23 cellular contexts compared by ENCODE assay signal in genomic region chr6:13467216-13467600, GRCh38. TPM values are rescaled to one million over a fixed set of nuclear protein-coding genes. Genes with fewer than 3 reads are reported as not detected.
DNase-seq lines count a peak whose midpoint lies in the region; ATAC-seq and TF ChIP-seq lines count a peak whose summit lies in the region.
"Had no signal": no experiment of that assay in that cellular context is flagged by ENCODE, and none has a peak within 500 bp of the region (broad histone marks: within the 10 kb centered on the region; RNA-seq: fewer than 3 reads in every experiment).

No MANE protein-coding gene starts in this region.

- peak overlapping the region; percentile 4 for H3K4me3 Mint-ChIP-seq in dendritic cell treated with granulocyte-macrophage colony-stimulating factor and Interleukin-4, amounts not matched to agents 40 ng/mL and 50 ng/mL, for 4 days
- H3K4me3 Mint-ChIP-seq: CD4-positive, CD25-positive, alpha-beta regulatory T cell; WTC11 had no signal

- H3K4me3 ChIP-seq in Karpas-422 (ENCODE audit: low read length) (no peak overlapping the region), colonic mucosa (no peak overlapping the region)
- H3K4me3 ChIP-seq: breast epithelium, prostate gland, thyroid gland had no signal

- H3K9ac ChIP-seq in Karpas-422 (ENCODE audit: low read length) (no peak overlapping the region), colonic mucosa (ENCODE audit: low read depth in 2 of 2, low read length in 2 of 2) (no peak overlapping the region)

- H3K27me3 ChIP-seq in Karpas-422 (ENCODE audit: low read length) (no peaks in the 10 kb centered on the region), colonic mucosa (no peaks in the 10 kb centered on the region)
- H3K27me3 ChIP-seq: breast epithelium, thyroid gland had no signal

- no peaks in the 10 kb centered on the region for H3K9me2 ChIP-seq in Karpas-422 (replicated peaks; ENCODE audit: insufficient read depth, low read length)

- H3K9me3 Mint-ChIP-seq in dendritic cell treated with granulocyte-macrophage colony-stimulating factor and Interleukin-4, amounts not matched to agents 40 ng/mL and 50 ng/mL, for 4 days, result no peaks in the 10 kb centered on the region
- H3K9me3 Mint-ChIP-seq: WTC11 had no signal

- H3K27me3 Mint-ChIP-seq in dendritic cell treated with granulocyte-macrophage colony-stimulating factor and Interleukin-4, amounts not matched to agents 40 ng/mL and 50 ng/mL, for 4 days, result no peaks in the 10 kb centered on the region

- H3K27ac ChIP-seq in Karpas-422 (ENCODE audit: low read length) (peak overlapping the region; percentile 26; the same call in 1 of the 2 replicates), colonic mucosa (no peak overlapping the region)
- H3K27ac ChIP-seq: breast epithelium, prostate gland, thyroid gland had no signal

- H3K9me3 ChIP-seq in Karpas-422 (ENCODE audit: low read length), result no peaks in the 10 kb centered on the region
- no peaks in the 10 kb centered on the region for H3K9me3 ChIP-seq in colonic mucosa
- H3K9me3 ChIP-seq: breast epithelium, prostate gland, thyroid gland had no signal

- peaks cover 24% of the 10 kb centered on the region; the same call in 1 of the 2 replicates for H4K20me1 ChIP-seq in Karpas-422 (ENCODE audit: insufficient read depth, low read depth, low read length)

- H3K4me1 Mint-ChIP-seq in dendritic cell treated with granulocyte-macrophage colony-stimulating factor and Interleukin-4, amounts not matched to agents 40 ng/mL and 50 ng/mL, for 4 days (ENCODE audit: low read depth), result peaks cover 86% of the 10 kb centered on the region

- H3K27ac Mint-ChIP-seq in dendritic cell treated with granulocyte-macrophage colony-stimulating factor and Interleukin-4, amounts not matched to agents 40 ng/mL and 50 ng/mL, for 4 days, result peak overlapping the region; percentile 92
- H3K27ac Mint-ChIP-seq: CD4-positive, CD25-positive, alpha-beta regulatory T cell; WTC11 had no signal

- no peak for TF ChIP-seq CTCF in colonic mucosa (IDR thresholded peaks at IDR 0.05)

- H3K4me1 ChIP-seq in Karpas-422 (ENCODE audit: low read length) (peaks cover 99% of the 10 kb centered on the region), colonic mucosa (no peaks in the 10 kb centered on the region)
- H3K4me1 ChIP-seq: breast epithelium, prostate gland, thyroid gland had no signal

- H3K36me3 ChIP-seq in Karpas-422 (ENCODE audit: insufficient read depth, low read length) (peaks cover 1% of the 10 kb centered on the region; the same call in 1 of the 2 replicates), colonic mucosa (no peaks in the 10 kb centered on the region)
- H3K36me3 ChIP-seq: breast epithelium, prostate gland, thyroid gland had no signal

- H2AFZ ChIP-seq in Karpas-422 (ENCODE audit: low read length), result no peak overlapping the region

- peaks cover 31% of the 10 kb centered on the region for H3K36me3 Mint-ChIP-seq in dendritic cell treated with granulocyte-macrophage colony-stimulating factor and Interleukin-4, amounts not matched to agents 40 ng/mL and 50 ng/mL, for 4 days (ENCODE audit: low read depth)
- H3K36me3 Mint-ChIP-seq: CD4-positive, CD25-positive, alpha-beta regulatory T cell had no signal

- intact Hi-C loops in dendritic cell treated with granulocyte-macrophage colony-stimulating factor and Interleukin-4, amounts not matched to agents 40 ng/mL and 50 ng/mL, for 4 days (cut with micrococcal nuclease), result loop anchor here (2.0 to 10.0 kb wide), 2 partner anchors 18 to 58 kb away; no protein-coding TSS in a partner anchor
- intact Hi-C loops in colonic mucosa (cut with DNase I), result no loop called here

- H3K4me2 ChIP-seq in Karpas-422 (ENCODE audit: low read depth, low read length, poor library complexity, severe bottlenecking), result peak overlapping the region; percentile 5

- peaks cover 98% of the 10 kb centered on the region for H3K79me2 ChIP-seq in Karpas-422 (ENCODE audit: low read length)

- DNase-seq in AML-193 (lab: John Stamatoyannopoulos, UW) (peak; percentile 8 to 12), Karpas-422 (no peak), left lobe of liver (ENCODE audit: low spot score) (peak; percentile 40), CD1c-positive myeloid dendritic cell (ENCODE audit: extremely low spot score) (no peak), colonic mucosa (no peak), middle frontal gyrus (ENCODE audit: extremely low spot score, low spot score) (no peak)
- DNase-seq: activated CD4-positive, alpha-beta T cell treated with anti-CD3 and anti-CD28 coated beads, Interleukin-2, amount 50 U/mL, for 48 hours; activated naive CD4-positive, alpha-beta T cell treated with Interleukin-2 at 50 U/mL for 16 hours; activated T-cell treated with anti-CD3 and anti-CD28 coated beads for 4 hours; CD4-positive, CD25-positive, alpha-beta regulatory T cell; dermis blood vessel endothelial cell; NCI-H1105 treated with DMSO at 0.1 percent for 48 hours; NCI-H2107; NCI-H510A; stimulated activated CD4-positive, alpha-beta T cell treated with anti-CD3 and anti-CD28 coated beads, Interleukin-4, amount 100 ng/mL, for 1 hour; stimulated activated naive CD4-positive, alpha-beta T cell treated with Interleukin-2 at 50 U/mL for 16 hours; thyroid gland had no signal

- ATAC-seq in left lobe of liver (peak; percentile 51), GM21717 (IDR thresholded peaks at IDR 0.05; ENCODE audit: unreplicated experiment) (no peak)
- ATAC-seq: SK-N-SH treated with all-trans-retinoic acid at 6 μM for 48 hours, WTC11 had no signal

RNA-seq across cellular contexts. Expression of gene GFOD1, which starts 20.2 kb away (rescaled TPM):
- 27.1 and 29.5 TPM in 2 replicates for total RNA-seq in Karpas-422 (2014; rRNA removed; shearing (Covaris generic); ENCODE audit: low replicate concordance)
- 9.6 TPM for total RNA-seq in left lobe of liver
- 1 to 10 TPM; 6.9 to 7.6 TPM for total RNA-seq in colonic mucosa

Comparison
In these comparisons a context has a peak if more than half of its experiments do, and no peak if none do; other contexts are left out.
1. DNase-seq: peak in AML-193 (2 of 2) and left lobe of liver (single experiment); none in Karpas-422 (single experiment), CD1c-positive myeloid dendritic cell (single experiment), colonic mucosa (single experiment) and middle frontal gyrus (single experiment).